ENCODE assay signal across 12 cellular contexts in genomic region chr16:2040450-2041105, GRCh38. TPM values are rescaled to one million over a fixed set of nuclear protein-coding genes. Genes with fewer than 3 reads are reported as not detected.
DNase-seq lines count a peak whose midpoint lies in the region; ATAC-seq and TF ChIP-seq lines count a peak whose summit lies in the region.
"Had no signal": no experiment of that assay in that cellular context is flagged by ENCODE, and none has a peak within 500 bp of the region (broad histone marks: within the 10 kb centered on the region; RNA-seq: fewer than 3 reads in every experiment).

No MANE protein-coding gene starts in this region.

- no peaks in the 10 kb centered on the region for H3K27me3 Mint-ChIP-seq in nephron (ENCODE audit: low read depth)
- H3K27me3 Mint-ChIP-seq: activated naive CD8-positive, alpha-beta T cell treated with anti-CD3 and anti-CD28 coated beads, Interleukin-2, amount 50 U/mL, for 24 hours had no signal

- H3K9me3 ChIP-seq in heart left ventricle (no peaks in the 10 kb centered on the region), colonic mucosa (no peaks in the 10 kb centered on the region), uterus (no peaks in the 10 kb centered on the region)

- no peak for TF ChIP-seq POLR2A in heart left ventricle (IDR thresholded peaks at IDR 0.05)
- no peak for TF ChIP-seq POLR2A in uterus (IDR thresholded peaks at IDR 0.05)

- H3K27ac ChIP-seq in heart left ventricle (peak overlapping the region; percentile 46 to 97 (median 94)), colonic mucosa (peak overlapping the region; percentile 85), uterus (peak overlapping the region; percentile 91 to 92)

- H3K36me3 ChIP-seq in heart left ventricle (peaks cover 2 to 38% (median 23%) of the 10 kb centered on the region in 9 donors), colonic mucosa (no peaks in the 10 kb centered on the region), uterus (no peaks in the 10 kb centered on the region)

- peak overlapping the region; percentile 52 for H3K9ac ChIP-seq in colonic mucosa (ENCODE audit: low read depth in 2 of 2, low read length in 2 of 2)

- H3K27ac Mint-ChIP-seq in nephron = peak overlapping the region in 2 of 3 experiments; percentile 99 to 100
- H3K27ac Mint-ChIP-seq: activated naive CD8-positive, alpha-beta T cell treated with anti-CD3 and anti-CD28 coated beads, Interleukin-2, amount 50 U/mL, for 24 hours had no signal

- TF ChIP-seq CTCF in heart left ventricle (IDR thresholded peaks at IDR 0.05) (no peak), colonic mucosa (IDR thresholded peaks at IDR 0.05) (no peak), nephron (IDR thresholded peaks at IDR 0.05; ENCODE audit: unreplicated experiment in 3 of 3) (no peak), uterus (IDR thresholded peaks at IDR 0.05) (no peak)

- intact Hi-C loops in heart left ventricle (cut with DNase I) (no loop called here), Right ventricle myocardium superior (cut with DNase I) (no loop called here), colonic mucosa (cut with DNase I) (no loop called here), uterus (cut with DNase I; ENCODE audit: low total_unique reads) (no loop called here)

- no peaks in the 10 kb centered on the region for H3K9me3 Mint-ChIP-seq in nephron
- H3K9me3 Mint-ChIP-seq: activated naive CD8-positive, alpha-beta T cell treated with anti-CD3 and anti-CD28 coated beads, Interleukin-2, amount 50 U/mL, for 24 hours had no signal

- peaks cover 11 to 99% (median 82%) of the 10 kb centered on the region in 12 donors for H3K4me1 ChIP-seq in heart left ventricle
- peaks cover 55% of the 10 kb centered on the region for H3K4me1 ChIP-seq in colonic mucosa
- peaks cover 0 to 22% of the 10 kb centered on the region in 2 donors for H3K4me1 ChIP-seq in uterus

- WGBS in heart left ventricle, 4 donors = 58 to 80% (median 66%) methylated on average over 6 to 20 of the region's 20 CpGs

- no peak for ATAC-seq in heart left ventricle
- no peak for ATAC-seq in Right ventricle myocardium superior (ENCODE audit: poor library complexity)
- ATAC-seq: activated naive CD8-positive, alpha-beta T cell treated with anti-CD3 and anti-CD28 coated beads, Interleukin-2, amount 50 U/mL, for 24 hours had no signal

- H3K36me3 Mint-ChIP-seq in nephron (ENCODE audit: low read depth) = no peaks in the 10 kb centered on the region

- H3K4me3 ChIP-seq in heart left ventricle (peak overlapping the region in 1 of 12 donors; percentile 26), colonic mucosa (no peak overlapping the region), uterus (no peak overlapping the region)

- H3K4me3 Mint-ChIP-seq in nephron = no peak overlapping the region
- H3K4me3 Mint-ChIP-seq: activated naive CD8-positive, alpha-beta T cell treated with anti-CD3 and anti-CD28 coated beads, Interleukin-2, amount 50 U/mL, for 24 hours had no signal

- H3K27me3 ChIP-seq in heart left ventricle (no peaks in the 10 kb centered on the region), colonic mucosa (no peaks in the 10 kb centered on the region), uterus (no peaks in the 10 kb centered on the region)

- no peak for DNase-seq in heart left ventricle
- DNase-seq in Right ventricle myocardium superior = no peak
- DNase-seq in colonic mucosa = no peak
- DNase-seq in uterus = no peak
- no peak for DNase-seq in hippocampal formation (lab: John Stamatoyannopoulos, UW)
- no peak for DNase-seq in hepatic stellate cell (ENCODE audit: low spot score)
- DNase-seq in NCI-H1930 (lab: John Stamatoyannopoulos, UW) = no peak
- DNase-seq: ACHN; activated naive CD8-positive, alpha-beta T cell treated with anti-CD3 and anti-CD28 coated beads, Interleukin-2, amount 50 U/mL, for 24 hours; dermis blood vessel endothelial cell; NCI-H1092 had no signal

- H3K4me1 Mint-ChIP-seq in nephron = peaks cover 28% of the 10 kb centered on the region
- H3K4me1 Mint-ChIP-seq: activated naive CD8-positive, alpha-beta T cell treated with anti-CD3 and anti-CD28 coated beads, Interleukin-2, amount 50 U/mL, for 24 hours had no signal

RNA-seq across cellular contexts. Expression of gene NTHL1, which starts 7.1 kb away (rescaled TPM):
- 10 to 100 TPM in 7 of 9 donors, 1 to 10 TPM in 2; 9.0 to 25.0 (median 11.7) TPM for total RNA-seq in heart left ventricle
- 10 to 100 TPM; 13.1 to 32.3 TPM for polyA plus RNA-seq in heart left ventricle
- 26.2 TPM for total RNA-seq in Right ventricle myocardium superior
- 10 to 100 TPM; 30.1 to 96.8 TPM for total RNA-seq in colonic mucosa
- total RNA-seq in uterus = 10 to 100 TPM; 18.8 to 58.4 (median 27.6) TPM

RNA-seq across cellular contexts. Expression of gene TSC2, which starts 7.2 kb away (rescaled TPM):
- total RNA-seq in heart left ventricle (10 to 100 TPM; 48.4 to 94.5 (median 70.4) TPM), Right ventricle myocardium superior (67.8 TPM), colonic mucosa (100 to 1,000 TPM in 1 of 2 donors, 10 to 100 TPM in 1; 75.3 to 143 TPM), uterus (100 to 1,000 TPM in 2 of 4 donors, 10 to 100 TPM in 2; 53.8 to 347 (median 131) TPM)
- 10 to 100 TPM; 33.3 to 44.8 TPM for polyA plus RNA-seq in heart left ventricle

RNA-seq across cellular contexts. Expression of gene NHERF2, which starts 13.9 kb away (rescaled TPM):
- total RNA-seq in heart left ventricle (100 to 1,000 TPM; 124 to 496 (median 227) TPM), Right ventricle myocardium superior (258 TPM), colonic mucosa (10 to 100 TPM; 64.0 to 77.9 TPM), uterus (10 to 100 TPM; 10.3 to 97.1 (median 33.1) TPM)
- polyA plus RNA-seq in heart left ventricle = 100 to 1,000 TPM; 213 to 396 TPM

RNA-seq across cellular contexts. Expression of gene NPW, which starts 21.0 kb away (rescaled TPM):
- under 1 TPM in 1 of 9 donors, not detected in 8; 0.69 TPM for total RNA-seq in heart left ventricle
- under 1 TPM in 1 of 2 donors, not detected in 1; 0.19 TPM for polyA plus RNA-seq in heart left ventricle
- total RNA-seq in Right ventricle myocardium superior = not detected
- 1 to 10 TPM; 3.5 to 3.8 TPM for total RNA-seq in colonic mucosa
- 1 to 10 TPM in 1 of 4 donors, not detected in 3; 1.5 TPM for total RNA-seq in uterus

RNA-seq across cellular contexts. Expression of gene ZNF598, which starts 31.0 kb away (rescaled TPM):
- total RNA-seq in heart left ventricle = 10 to 100 TPM; 10.9 to 47.4 (median 17.0) TPM
- polyA plus RNA-seq in heart left ventricle = 10 to 100 TPM in 1 of 2 donors, 1 to 10 TPM in 1; 9.4 to 33.8 TPM
- total RNA-seq in Right ventricle myocardium superior = 17.2 TPM
- total RNA-seq in colonic mucosa = 10 to 100 TPM; 45.4 to 64.3 TPM
- total RNA-seq in uterus = 10 to 100 TPM; 16.9 to 50.0 (median 34.6) TPM
